Comparison of ENCODE assay signal across 28 cellular contexts in the genomic region with DNA sequence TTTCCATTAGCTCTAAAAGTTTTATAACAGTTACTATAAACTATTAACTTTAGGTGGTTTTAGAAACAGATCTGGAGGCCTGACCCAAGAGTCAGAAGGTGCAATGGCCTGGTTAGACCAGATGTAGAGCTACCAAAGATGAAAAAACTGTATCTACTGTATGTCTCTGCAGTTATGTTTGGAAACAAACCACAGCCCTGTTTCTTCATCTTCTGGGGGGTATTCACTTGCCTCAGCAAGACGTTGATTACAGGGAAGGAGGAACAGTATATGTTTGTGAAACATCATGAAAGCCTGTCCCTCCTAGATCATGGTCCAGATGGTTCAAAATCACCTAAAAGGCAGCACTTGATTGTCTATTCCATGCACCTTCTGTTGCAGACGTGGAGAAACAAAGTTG.
"Had no signal": no experiment of that assay in that cellular context is flagged by ENCODE, and none has a peak within 500 bp of the region (broad histone marks: within the 10 kb centered on the region; RNA-seq: fewer than 3 reads in every experiment).

No MANE protein-coding gene starts in this region.

- ATAC-seq: activated CD4-positive, alpha-beta T cell treated with anti-CD3 and anti-CD28 coated beads for 36 hours; activated CD8-positive, alpha-beta memory T cell treated with anti-CD3 and anti-CD28 coated beads, Interleukin-2, amount 10 ng/mL, durations not matched to agents 7 days and 5 days; activated CD8-positive, alpha-beta T cell treated with anti-CD3 and anti-CD28 coated beads, Interleukin-2, amount 10 ng/mL, durations not matched to agents 7 days and 5 days; activated naive CD4-positive, alpha-beta T cell treated with anti-CD3 and anti-CD28 coated beads, Interleukin-2, amount 50 U/mL, for 72 hours; esophagus mucosa had no signal

- H3K27ac Mint-ChIP-seq: activated CD4-positive, alpha-beta memory T cell treated with anti-CD3 and anti-CD28 coated beads for 36 hours; activated CD4-positive, alpha-beta T cell treated with anti-CD3 and anti-CD28 coated beads for 36 hours; activated CD4-positive, alpha-beta T cell treated with anti-CD3 and anti-CD28 coated beads, Interleukin-2, amount 10 ng/mL, durations not matched to agents 24 days and 14 days; activated CD8-positive, alpha-beta memory T cell treated with anti-CD3 and anti-CD28 coated beads, Interleukin-2, amount 10 ng/mL, durations not matched to agents 7 days and 5 days; activated CD8-positive, alpha-beta T cell treated with anti-CD3 and anti-CD28 coated beads, Interleukin-2, amount 10 ng/mL, durations not matched to agents 7 days and 5 days; activated naive CD4-positive, alpha-beta T cell treated with anti-CD3 and anti-CD28 coated beads, Interleukin-2, amount 10 ng/mL, durations not matched to agents 7 days and 5 days; activated naive CD4-positive, alpha-beta T cell treated with anti-CD3 and anti-CD28 coated beads, Interleukin-2, amount 50 U/mL, for 72 hours; activated naive CD8-positive, alpha-beta T cell treated with anti-CD3 and anti-CD28 coated beads, Interleukin-2, amount 10 ng/mL, durations not matched to agents 7 days and 5 days; activated T-helper 1 cell treated with anti-CD3 and anti-CD28 coated beads, Interleukin-12 subunit alpha, Interleukin-12 subunit beta, Interleukin-2, Interleukin-4 antibody, amounts not matched to agents 30 ng/mL and 10 ng/mL and 1 ng/mL, durations not matched to agents 14 hours and 24 hours and 36 hours; brain; endodermal cell; T-helper 1 cell treated with Interleukin-12 subunit alpha and Interleukin-12 subunit beta and Interleukin-4 antibody, amounts not matched to agents 30 μg/mL and 1 μg/mL, for 36 hours; T-helper 2 cell treated with Interferon-gamma antibody and Interleukin-4, amounts not matched to agents 5 μg/mL and 100 μg/mL, for 36 hours had no signal

- H3K4me3 Mint-ChIP-seq: activated CD4-positive, alpha-beta memory T cell treated with anti-CD3 and anti-CD28 coated beads for 36 hours; activated CD4-positive, alpha-beta T cell treated with anti-CD3 and anti-CD28 coated beads for 36 hours; activated CD4-positive, alpha-beta T cell treated with anti-CD3 and anti-CD28 coated beads, Interleukin-2, amount 10 ng/mL, durations not matched to agents 24 days and 14 days; activated CD8-positive, alpha-beta memory T cell treated with anti-CD3 and anti-CD28 coated beads, Interleukin-2, amount 10 ng/mL, durations not matched to agents 7 days and 5 days; activated CD8-positive, alpha-beta T cell treated with anti-CD3 and anti-CD28 coated beads, Interleukin-2, amount 10 ng/mL, durations not matched to agents 7 days and 5 days; activated naive CD4-positive, alpha-beta T cell treated with anti-CD3 and anti-CD28 coated beads, Interleukin-2, amount 10 ng/mL, durations not matched to agents 7 days and 5 days; activated naive CD8-positive, alpha-beta T cell treated with anti-CD3 and anti-CD28 coated beads, Interleukin-2, amount 10 ng/mL, durations not matched to agents 7 days and 5 days; activated T-helper 1 cell treated with anti-CD3 and anti-CD28 coated beads, Interleukin-12 subunit alpha, Interleukin-12 subunit beta, Interleukin-2, Interleukin-4 antibody, amounts not matched to agents 30 ng/mL and 10 ng/mL and 1 ng/mL, durations not matched to agents 14 hours and 24 hours and 36 hours; brain; endodermal cell; T-helper 1 cell treated with Interleukin-12 subunit alpha and Interleukin-12 subunit beta and Interleukin-4 antibody, amounts not matched to agents 30 μg/mL and 1 μg/mL, for 36 hours; T-helper 2 cell treated with Interferon-gamma antibody and Interleukin-4, amounts not matched to agents 5 μg/mL and 100 μg/mL, for 36 hours had no signal

- H3K4me1 Mint-ChIP-seq: activated CD4-positive, alpha-beta T cell treated with anti-CD3 and anti-CD28 coated beads for 36 hours; activated CD4-positive, alpha-beta T cell treated with anti-CD3 and anti-CD28 coated beads, Interleukin-2, amount 10 ng/mL, durations not matched to agents 24 days and 14 days; activated CD8-positive, alpha-beta memory T cell treated with anti-CD3 and anti-CD28 coated beads, Interleukin-2, amount 10 ng/mL, durations not matched to agents 7 days and 5 days; activated naive CD4-positive, alpha-beta T cell treated with anti-CD3 and anti-CD28 coated beads, Interleukin-2, amount 10 ng/mL, durations not matched to agents 7 days and 5 days; activated naive CD8-positive, alpha-beta T cell treated with anti-CD3 and anti-CD28 coated beads, Interleukin-2, amount 10 ng/mL, durations not matched to agents 7 days and 5 days; endodermal cell had no signal

- H3K27me3 Mint-ChIP-seq: activated naive CD8-positive, alpha-beta T cell treated with anti-CD3 and anti-CD28 coated beads, Interleukin-2, amount 10 ng/mL, durations not matched to agents 7 days and 5 days; brain had no signal

- H3K9me3 Mint-ChIP-seq: activated CD4-positive, alpha-beta memory T cell treated with anti-CD3 and anti-CD28 coated beads for 36 hours; activated CD4-positive, alpha-beta T cell treated with anti-CD3 and anti-CD28 coated beads, Interleukin-2, amount 10 ng/mL, durations not matched to agents 24 days and 14 days; activated naive CD4-positive, alpha-beta T cell treated with anti-CD3 and anti-CD28 coated beads, Interleukin-2, amount 10 ng/mL, durations not matched to agents 7 days and 5 days; activated naive CD4-positive, alpha-beta T cell treated with anti-CD3 and anti-CD28 coated beads, Interleukin-2, amount 50 U/mL, for 72 hours; activated naive CD8-positive, alpha-beta T cell treated with anti-CD3 and anti-CD28 coated beads, Interleukin-2, amount 10 ng/mL, durations not matched to agents 7 days and 5 days; activated T-helper 1 cell treated with anti-CD3 and anti-CD28 coated beads, Interleukin-12 subunit alpha, Interleukin-12 subunit beta, Interleukin-2, Interleukin-4 antibody, amounts not matched to agents 30 ng/mL and 10 ng/mL and 1 ng/mL, durations not matched to agents 14 hours and 24 hours and 36 hours; brain; endodermal cell; T-helper 1 cell treated with Interleukin-12 subunit alpha and Interleukin-12 subunit beta and Interleukin-4 antibody, amounts not matched to agents 30 μg/mL and 1 μg/mL, for 36 hours; T-helper 2 cell treated with Interferon-gamma antibody and Interleukin-4, amounts not matched to agents 5 μg/mL and 100 μg/mL, for 36 hours had no signal

- H3K36me3 Mint-ChIP-seq: activated CD4-positive, alpha-beta memory T cell treated with anti-CD3 and anti-CD28 coated beads for 36 hours; activated CD8-positive, alpha-beta memory T cell treated with anti-CD3 and anti-CD28 coated beads, Interleukin-2, amount 10 ng/mL, durations not matched to agents 7 days and 5 days; activated naive CD4-positive, alpha-beta T cell treated with anti-CD3 and anti-CD28 coated beads, Interleukin-2, amount 10 ng/mL, durations not matched to agents 7 days and 5 days; activated naive CD4-positive, alpha-beta T cell treated with anti-CD3 and anti-CD28 coated beads, Interleukin-2, amount 50 U/mL, for 72 hours; activated naive CD8-positive, alpha-beta T cell treated with anti-CD3 and anti-CD28 coated beads, Interleukin-2, amount 10 ng/mL, durations not matched to agents 7 days and 5 days; brain had no signal

- DNase-seq: activated CD4-positive, alpha-beta memory T cell treated with anti-CD3 and anti-CD28 coated beads for 36 hours; activated CD4-positive, alpha-beta T cell treated with anti-CD3 and anti-CD28 coated beads for 36 hours; activated CD4-positive, alpha-beta T cell treated with anti-CD3 and anti-CD28 coated beads, Interleukin-2, amount 10 ng/mL, durations not matched to agents 24 days and 14 days; activated CD4-positive, CD25-positive, alpha-beta regulatory T cell; activated CD4-positive, CD25-positive, alpha-beta regulatory T cell treated with anti-CD3 and anti-CD28 coated beads, Interleukin-2, amount 50 U/mL, for 72 hours; activated CD8-positive, alpha-beta memory T cell treated with anti-CD3 and anti-CD28 coated beads, Interleukin-2, amount 10 ng/mL, durations not matched to agents 7 days and 5 days; activated CD8-positive, alpha-beta memory T cell treated with anti-CD3 and anti-CD28 coated beads, Interleukin-2, amount 50 U/mL, for 4 hours; activated CD8-positive, alpha-beta T cell treated with anti-CD3 and anti-CD28 coated beads, Interleukin-2, amount 10 ng/mL, durations not matched to agents 7 days and 5 days; activated gamma-delta T cell; activated naive CD4-positive, alpha-beta T cell; activated naive CD4-positive, alpha-beta T cell treated with anti-CD3 and anti-CD28 coated beads, Interleukin-2, amount 10 ng/mL, durations not matched to agents 7 days and 5 days; activated naive CD8-positive, alpha-beta T cell treated with anti-CD3 and anti-CD28 coated beads, Interleukin-2, amount 10 ng/mL, durations not matched to agents 7 days and 5 days; activated T-cell treated with anti-CD3 and anti-CD28 coated beads, Interleukin-2, amount 50 U/mL, for 1 hour; activated T-cell treated with anti-CD3 and anti-CD28 coated beads, Interleukin-2, amount 50 U/mL, for 48 hours; central memory CD4-positive, alpha-beta T cell; cerebellar nuclear complex; colonic mucosa; effector CD8-positive, alpha-beta T cell; endodermal cell; foreskin fibroblast; head of caudate nucleus; T1000 had no signal
